27 cellular contexts compared by ENCODE assay signal in the genomic region with DNA sequence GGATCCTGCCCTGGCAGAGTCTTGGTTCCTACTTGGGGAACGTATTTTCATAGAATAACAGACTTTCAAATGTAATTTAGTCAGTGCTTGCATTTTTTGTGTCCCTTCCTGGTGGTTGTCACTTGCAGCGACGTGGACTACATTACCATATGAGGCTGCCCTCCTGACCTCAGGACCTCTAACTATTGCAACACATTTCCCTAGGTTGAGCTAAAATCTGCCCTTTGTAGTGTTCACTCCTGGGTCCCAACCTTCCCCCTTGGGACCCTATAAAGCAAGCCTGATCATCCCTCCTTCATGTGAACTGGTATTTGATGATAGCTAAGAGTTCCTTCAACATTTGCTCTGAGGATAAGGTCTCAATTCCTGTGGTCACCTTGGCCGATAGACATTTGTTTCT.
"Had no signal": no experiment of that assay in that cellular context is flagged by ENCODE, and none has a peak within 500 bp of the region (broad histone marks: within the 10 kb centered on the region; RNA-seq: fewer than 3 reads in every experiment).

No MANE protein-coding gene starts in this region.

- H3K27ac ChIP-seq: coronary artery, dorsolateral prefrontal cortex, esophagus muscularis mucosa, foreskin keratinocyte, gastroesophageal sphincter, heart left ventricle, hepatocyte, left lung, lower lobe of right lung had no signal

- H3K36me3 Mint-ChIP-seq: immature natural killer cell; mesothelial cell of epicardium; naive B cell; naive thymus-derived CD8-positive, alpha-beta T cell had no signal

- FAIRE-seq: colon, endometrium, frontal cortex, kidney had no signal

- H3K4me2 ChIP-seq: hepatocyte had no signal

- H3K79me2 ChIP-seq: hepatocyte had no signal

- H3K4me1 Mint-ChIP-seq: immature natural killer cell, naive B cell had no signal

- H3K27me3 ChIP-seq: esophagus muscularis mucosa, gastroesophageal sphincter had no signal

- ATAC-seq: foreskin keratinocyte; gastroesophageal sphincter; left colon; left lung; lower lobe of right lung; mucosa of descending colon; naive thymus-derived CD8-positive, alpha-beta T cell had no signal

- H2AFZ ChIP-seq: hepatocyte had no signal

- H3K4me3 ChIP-seq: coronary artery, dorsolateral prefrontal cortex, esophagus muscularis mucosa, gastroesophageal sphincter, heart left ventricle, hepatocyte, left lung, lower lobe of right lung, mucosa of descending colon had no signal

- DNase-seq: dermis blood vessel endothelial cell; dorsolateral prefrontal cortex; effector CD4-positive, alpha-beta T cell; effector memory CD4-positive, alpha-beta T cell; foreskin keratinocyte; heart left ventricle; hypothalamus; immature natural killer cell; islet precursor cell; kidney glomerular epithelial cell; left colon; left lung; left ventricle myocardium superior; lower lobe of right lung; mesenchymal stem cell; mucosa of descending colon; naive B cell; naive thymus-derived CD8-positive, alpha-beta T cell had no signal

- H3K36me3 ChIP-seq: esophagus muscularis mucosa, gastroesophageal sphincter, heart left ventricle, left lung, lower lobe of right lung had no signal

- H3K4me1 ChIP-seq: foreskin keratinocyte, left lung, lower lobe of right lung had no signal

- H3K4me3 Mint-ChIP-seq: immature natural killer cell; mesothelial cell of epicardium; naive B cell; naive thymus-derived CD8-positive, alpha-beta T cell had no signal

- H3K27ac Mint-ChIP-seq: immature natural killer cell, mesothelial cell of epicardium, naive B cell had no signal

- H3K9me3 ChIP-seq: esophagus muscularis mucosa, gastroesophageal sphincter, heart left ventricle, left lung, lower lobe of right lung, mucosa of descending colon had no signal
